Comparison of ENCODE assay signal across 1 cellular context in genomic region chr11:61771995-61772455, GRCh38.
TF ChIP-seq lines count a peak whose summit lies in the region.

No MANE protein-coding gene starts in this region.

TF ChIP-seq in H1, 55 proteins besides CTCF, POLR2A, EP300 and RAD21:
- TF ChIP-seq PHF8 (conservative IDR thresholded peaks at IDR 0.05; ENCODE audit: low read depth, low read length) (no peak), SIX5 (IDR thresholded peaks at IDR 0.05; ENCODE audit: low read depth, low read length) (no peak), CTBP2 (IDR thresholded peaks at IDR 0.05; ENCODE audit: borderline replicate concordance, insufficient read depth, insufficient read length, low read length) (no peak), EZH2 (IDR thresholded peaks at IDR 0.05; ENCODE audit: low read depth, low read length, severe bottlenecking) (no peak), ZNF274 (IDR thresholded peaks at IDR 0.05; ENCODE audit: borderline replicate concordance, extremely low read depth, low read length) (no peak), KDM1A (IDR thresholded peaks at IDR 0.05; ENCODE audit: borderline replicate concordance, low read length) (no peak), TAF1 (IDR thresholded peaks at IDR 0.05; ENCODE audit: low read depth, low read length) (no peak), RXRA (IDR thresholded peaks at IDR 0.05; ENCODE audit: insufficient read depth, low read depth, low read length) (no peak), SRF (IDR thresholded peaks at IDR 0.05; ENCODE audit: low read depth, low read length) (0 out of 2 replicates have a peak, but pooled peaks have one; percentile 3), BRCA1 (IDR thresholded peaks at IDR 0.05; ENCODE audit: low read depth, low read length) (no peak), CBX8 (IDR thresholded peaks at IDR 0.05; ENCODE audit: borderline replicate concordance, low read depth, low read length) (no peak), HDAC6 (IDR thresholded peaks at IDR 0.05; ENCODE audit: low read depth, low read length) (no peak), CBX5 (IDR thresholded peaks at IDR 0.05; ENCODE audit: low read depth, low read length) (no peak), BCL11A (IDR thresholded peaks at IDR 0.05; ENCODE audit: low read depth in 2 of 2, low read length in 2 of 2) (no peak), TEAD4 (IDR thresholded peaks at IDR 0.05; ENCODE audit: low read depth, low read length) (peak; percentile 54; the same call in 1 of the 2 replicates)
